Comparison of ENCODE assay signal across 8 cellular contexts in the genomic region with DNA sequence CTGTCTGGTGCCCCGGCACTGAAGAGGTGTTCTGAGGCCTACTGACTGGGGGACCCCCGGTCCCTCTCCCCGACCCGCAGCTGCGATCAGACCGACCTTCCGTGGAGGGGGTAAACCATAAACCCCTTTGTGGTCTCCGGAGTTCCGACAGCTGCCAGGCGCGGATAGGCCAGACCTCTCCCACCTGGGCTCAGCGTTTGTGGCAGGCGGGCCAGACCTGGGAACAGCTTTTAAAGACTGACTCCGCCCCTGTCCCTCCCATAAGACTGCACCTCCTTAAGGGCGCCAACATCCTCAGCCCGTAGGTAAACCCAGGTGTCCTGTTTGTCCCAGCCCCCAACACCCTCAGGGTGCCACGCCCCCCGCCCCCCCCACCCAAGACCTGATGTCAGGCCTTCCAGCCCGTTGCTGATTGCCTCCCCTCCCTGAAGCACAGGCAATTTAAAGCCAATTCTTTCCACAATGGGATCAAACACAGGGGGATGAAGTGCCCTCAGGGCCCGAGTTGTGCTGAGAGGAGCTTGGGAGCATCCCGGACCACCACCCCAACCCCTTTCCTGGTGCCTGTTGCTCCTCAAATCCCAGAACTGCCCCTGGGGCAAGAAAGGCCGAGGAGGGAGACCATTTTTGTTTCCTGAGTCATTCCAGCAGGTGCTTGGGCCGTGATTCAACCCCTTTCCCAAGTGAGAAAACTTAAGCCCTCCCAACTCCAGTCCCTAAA. TPM values are rescaled to one million over a fixed set of nuclear protein-coding genes. Genes with fewer than 3 reads are reported as not detected.
DNase-seq lines count a peak whose midpoint lies in the region; ATAC-seq and TF ChIP-seq lines count a peak whose summit lies in the region.

A gene (minus strand): TSS at position 204 of the 721 bp plus-strand sequence. CDS start 418 bp downstream, outside the sequence.

- intact Hi-C loops in heart left ventricle (cut with DNase I), result loop anchor here in 4 of 10 donors (5.0 to 10.0 kb wide), 2 partner anchors 97 to 235 kb away; a partner anchor contains a TSS

- peaks cover 11% of the 10 kb centered on the region for H3K36me3 Mint-ChIP-seq in T-helper 17 cell (ENCODE audit: low read depth)

- peaks cover 10% of the 10 kb centered on the region for H3K4me1 Mint-ChIP-seq in T-helper 17 cell

- TF ChIP-seq POLR2A in heart left ventricle (IDR thresholded peaks at IDR 0.05), result no peak

- H3K27me3 ChIP-seq in heart left ventricle, result no peaks in the 10 kb centered on the region

- H3K27ac Mint-ChIP-seq in T-helper 17 cell, result peak within 1 kb of the TSS; percentile 29

- no peaks in the 10 kb centered on the region for H3K9me3 ChIP-seq in ES-I3 (ENCODE audit: control insufficient read depth, insufficient read depth, low read length)
- no peaks in the 10 kb centered on the region for H3K9me3 ChIP-seq in T-helper 17 cell (ENCODE audit: control insufficient read depth, low read length, poor library complexity, severe bottlenecking)
- no peaks in the 10 kb centered on the region for H3K9me3 ChIP-seq in heart left ventricle

- no peak within 1 kb of the TSS for H3K4me3 Mint-ChIP-seq in T-helper 17 cell

- no peaks in the 10 kb centered on the region for H3K27me3 Mint-ChIP-seq in T-helper 17 cell

- H3K9ac ChIP-seq in ES-I3 (ENCODE audit: low read depth, low read length), result peak within 1 kb of the TSS; percentile 87

- WGBS in heart left ventricle, 4 donors, result 64 to 76% (median 67%) methylated on average over 18 to 23 of the region's 23 CpGs

- H3K27ac ChIP-seq in heart left ventricle, result peak within 1 kb of the TSS in 9 of 12 donors; percentile 13 to 89 (median 51)

- H3K4me1 ChIP-seq in ES-I3 (ENCODE audit: insufficient read depth, low read length) (peaks cover 23% of the 10 kb centered on the region; the same call in 1 of the 2 replicates), heart left ventricle (peaks cover 3 to 42% (median 19%) of the 10 kb centered on the region in 12 donors)

- no peak for TF ChIP-seq CTCF in heart left ventricle (IDR thresholded peaks at IDR 0.05)

- DNase-seq in T-helper 17 cell, result no peak
- peak in 1 of 5 donors; percentile 36 for DNase-seq in heart left ventricle
- DNase-seq in renal cortical epithelial cell (ENCODE audit: low read depth), result peak; percentile 56
- DNase-seq in putamen (ENCODE audit: low spot score), result no peak
- DNase-seq in NCI-H2107 treated with DMSO at 0.1 percent for 48 hours (lab: John Stamatoyannopoulos, UW; ENCODE audit: unreplicated experiment), result no peak
- DNase-seq in NCI-H345 (lab: John Stamatoyannopoulos, UW), result no peak
- no peak for DNase-seq in OCI-M1 (lab: John Stamatoyannopoulos, UW)

- peak within 1 kb of the TSS; percentile 5 to 66 (median 46) for H3K4me3 ChIP-seq in heart left ventricle

- ATAC-seq in T-helper 17 cell, result no peak
- ATAC-seq in heart left ventricle, result peak in 2 of 4 donors; percentile 3

- H3K36me3 ChIP-seq in ES-I3 (ENCODE audit: insufficient read depth, low read length), result peaks cover 4% of the 10 kb centered on the region
- peaks cover 6 to 70% (median 55%) of the 10 kb centered on the region in 9 donors for H3K36me3 ChIP-seq in heart left ventricle

RNA-seq across cellular contexts. Expression of the gene that starts here (rescaled TPM):
- not detected for total RNA-seq in T-helper 17 cell
- total RNA-seq in heart left ventricle, result 1 to 10 TPM in 4 of 9 donors, under 1 TPM in 4, not detected in 1; 0.65 to 8.0 (median 1.2) TPM
- 1 to 10 TPM in 1 of 2 donors, under 1 TPM in 1; 0.32 to 2.2 TPM for polyA plus RNA-seq in heart left ventricle
- total RNA-seq in renal cortical epithelial cell, result 0.60 and 2.4 TPM in 2 replicates
